1 cellular context compared by ENCODE assay signal in genomic region chr17:48555183-48555615, GRCh38.
A peak's percentile ranks its signal among the peaks of the same experiment; 100 is the strongest.
TF ChIP-seq lines count a peak whose summit lies in the region.

No MANE protein-coding gene starts in this region.

TF ChIP-seq in K562, 482 proteins besides CTCF, POLR2A, EP300 and RAD21 (continued from another document and continues in another):
- TF ChIP-seq CHD7 (IDR thresholded peaks at IDR 0.05; ENCODE audit: low read depth, low read length) (no peak), NFXL1 (CRISPR knock-in tag; IDR thresholded peaks at IDR 0.05) (no peak), HLTF (IDR thresholded peaks at IDR 0.05) (no peak), ZFPM2 (CRISPR knock-in tag; IDR thresholded peaks at IDR 0.05) (no peak), TOE1 (IDR thresholded peaks at IDR 0.05; ENCODE audit: borderline replicate concordance) (no peak), TOE1 (CRISPR knock-in tag; IDR thresholded peaks at IDR 0.05; ENCODE audit: borderline replicate concordance, low read depth) (no peak), BRF2 (IDR thresholded peaks at IDR 0.05; ENCODE audit: borderline replicate concordance, insufficient read depth, insufficient read length) (no peak), ZNF436 (CRISPR knock-in tag; IDR thresholded peaks at IDR 0.05) (no peak), TRIM24 (IDR thresholded peaks at IDR 0.05) (peak; percentile 29 to 33; a peak in 2 of 4 replicates), JUNB (CRISPR knock-in tag; conservative IDR thresholded peaks at IDR 0.05) (no peak), ZNF232 (CRISPR knock-in tag; IDR thresholded peaks at IDR 0.05) (no peak), ZBTB9 (CRISPR knock-in tag; IDR thresholded peaks at IDR 0.05) (no peak), MXI1 (IDR thresholded peaks at IDR 0.05; ENCODE audit: low read depth, low read length) (0 out of 2 replicates have a peak, but pooled peaks have one; percentile 19), MLLT1 (IDR thresholded peaks at IDR 0.05) (peak; percentile 85 to 90), SRSF3 (IDR thresholded peaks at IDR 0.05; ENCODE audit: insufficient read depth, low read length) (no peak), DLX4 (CRISPR knock-in tag; IDR thresholded peaks at IDR 0.05) (no peak), ZC3H4 (CRISPR knock-in tag; IDR thresholded peaks at IDR 0.05; ENCODE audit: borderline replicate concordance) (no peak), NR2C1 (IDR thresholded peaks at IDR 0.05) (peak; percentile 42; the same call in 1 of the 2 replicates), NR2C1 (tag; IDR thresholded peaks at IDR 0.05) (peak; percentile 56; the same call in 1 of the 2 replicates), NR2C2 (CRISPR knock-in tag; IDR thresholded peaks at IDR 0.05) (no peak), NR2C2 (tag; IDR thresholded peaks at IDR 0.05) (peak; percentile 87), ERF (CRISPR knock-in tag; IDR thresholded peaks at IDR 0.05) (no peak)
- TF ChIP-seq, protein P1, sequence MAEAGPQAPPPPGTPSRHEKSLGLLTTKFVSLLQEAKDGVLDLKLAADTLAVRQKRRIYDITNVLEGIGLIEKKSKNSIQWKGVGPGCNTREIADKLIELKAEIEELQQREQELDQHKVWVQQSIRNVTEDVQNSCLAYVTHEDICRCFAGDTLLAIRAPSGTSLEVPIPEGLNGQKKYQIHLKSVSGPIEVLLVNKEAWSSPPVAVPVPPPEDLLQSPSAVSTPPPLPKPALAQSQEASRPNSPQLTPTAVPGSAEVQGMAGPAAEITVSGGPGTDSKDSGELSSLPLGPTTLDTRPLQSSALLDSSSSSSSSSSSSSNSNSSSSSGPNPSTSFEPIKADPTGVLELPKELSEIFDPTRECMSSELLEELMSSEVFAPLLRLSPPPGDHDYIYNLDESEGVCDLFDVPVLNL (CRISPR knock-in tag; IDR thresholded peaks at IDR 0.05; ENCODE audit: low read depth), result no peak
- TF ChIP-seq, protein P2, sequence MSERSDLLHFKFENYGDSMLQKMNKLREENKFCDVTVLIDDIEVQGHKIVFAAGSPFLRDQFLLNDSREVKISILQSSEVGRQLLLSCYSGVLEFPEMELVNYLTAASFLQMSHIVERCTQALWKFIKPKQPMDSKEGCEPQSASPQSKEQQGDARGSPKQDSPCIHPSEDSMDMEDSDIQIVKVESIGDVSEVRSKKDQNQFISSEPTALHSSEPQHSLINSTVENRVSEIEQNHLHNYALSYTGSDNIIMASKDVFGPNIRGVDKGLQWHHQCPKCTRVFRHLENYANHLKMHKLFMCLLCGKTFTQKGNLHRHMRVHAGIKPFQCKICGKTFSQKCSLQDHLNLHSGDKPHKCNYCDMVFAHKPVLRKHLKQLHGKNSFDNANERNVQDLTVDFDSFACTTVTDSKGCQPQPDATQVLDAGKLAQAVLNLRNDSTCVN (CRISPR knock-in tag; IDR thresholded peaks at IDR 0.05), result no peak
